Comparison of ENCODE assay signal across 5 cellular contexts in genomic region chr2:29090311-29090710, GRCh38. TPM values are rescaled to one million over a fixed set of nuclear protein-coding genes. Genes with fewer than 3 reads are reported as not detected.
"Had no signal": no experiment of that assay in that cellular context is flagged by ENCODE, and none has a peak within 500 bp of the region (broad histone marks: within the 10 kb centered on the region; RNA-seq: fewer than 3 reads in every experiment).

No MANE protein-coding gene starts in this region.

RNA-seq across cellular contexts. Expression of gene PCARE, which starts 16.0 kb away (rescaled TPM):
- total RNA-seq: foreskin keratinocyte, kidney, prostate gland, renal cortical epithelial cell had no signal
- polyA plus RNA-seq: foreskin keratinocyte, immature natural killer cell had no signal
